1 cellular context compared by ENCODE assay signal in the genomic region with DNA sequence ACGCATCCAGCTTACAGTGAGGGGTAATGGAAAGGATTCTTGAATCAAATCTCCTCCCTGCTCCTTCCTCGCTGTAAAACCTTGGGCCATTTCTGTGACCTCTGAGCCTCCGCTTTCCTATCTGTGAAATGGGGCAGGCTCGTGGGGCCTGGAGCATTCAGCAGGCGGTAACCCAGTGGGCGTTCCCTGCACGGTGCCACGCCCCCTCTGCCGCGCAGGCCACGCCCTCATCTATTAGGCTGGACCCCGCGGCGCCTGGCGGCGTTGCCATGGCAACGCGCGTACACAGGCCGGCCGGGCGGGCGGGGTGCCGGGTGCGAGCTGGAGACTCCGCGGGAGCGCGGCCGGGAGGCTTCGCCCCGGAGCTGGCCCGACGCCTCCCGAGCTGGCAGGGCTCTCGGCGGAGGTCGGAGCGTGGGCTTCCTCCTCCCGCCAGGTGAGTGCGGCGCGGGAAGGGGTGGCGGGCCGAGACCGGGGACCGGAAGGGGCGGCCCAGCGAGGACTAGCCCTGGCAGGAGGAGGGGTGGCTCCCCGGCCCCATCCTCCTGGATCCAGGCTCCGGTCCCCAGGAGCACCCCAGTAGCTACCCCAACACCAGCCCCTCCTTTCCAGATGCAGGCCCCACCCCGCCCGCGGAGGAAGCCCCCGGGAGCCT.
TF ChIP-seq lines count a peak whose summit lies in the region.

Gene FHAD1, plus strand, starts transcription at position 264 of the 655 bp plus-strand sequence. CDS start 4,562 bp downstream, outside the sequence.

TF ChIP-seq in GM23338, 12 proteins besides CTCF, POLR2A, EP300 and RAD21 (continued from another document):
- no peak for TF ChIP-seq ZNF462 (CRISPR knock-in tag; IDR thresholded peaks at IDR 0.05)
- no peak for TF ChIP-seq STAT1 (IDR thresholded peaks at IDR 0.05; ENCODE audit: unreplicated experiment)
- TF ChIP-seq ETS1 (IDR thresholded peaks at IDR 0.05), result no peak
- TF ChIP-seq POLR2AphosphoS5 (IDR thresholded peaks at IDR 0.05; ENCODE audit: low read depth), result no peak
- TF ChIP-seq NANOG (IDR thresholded peaks at IDR 0.05; ENCODE audit: borderline replicate concordance), result no peak
- no peak for TF ChIP-seq ZNF114 (CRISPR knock-in tag; IDR thresholded peaks at IDR 0.05)
- no peak for TF ChIP-seq EZH2 (IDR thresholded peaks at IDR 0.05; ENCODE audit: low read depth, unreplicated experiment)
- TF ChIP-seq, protein P1, sequence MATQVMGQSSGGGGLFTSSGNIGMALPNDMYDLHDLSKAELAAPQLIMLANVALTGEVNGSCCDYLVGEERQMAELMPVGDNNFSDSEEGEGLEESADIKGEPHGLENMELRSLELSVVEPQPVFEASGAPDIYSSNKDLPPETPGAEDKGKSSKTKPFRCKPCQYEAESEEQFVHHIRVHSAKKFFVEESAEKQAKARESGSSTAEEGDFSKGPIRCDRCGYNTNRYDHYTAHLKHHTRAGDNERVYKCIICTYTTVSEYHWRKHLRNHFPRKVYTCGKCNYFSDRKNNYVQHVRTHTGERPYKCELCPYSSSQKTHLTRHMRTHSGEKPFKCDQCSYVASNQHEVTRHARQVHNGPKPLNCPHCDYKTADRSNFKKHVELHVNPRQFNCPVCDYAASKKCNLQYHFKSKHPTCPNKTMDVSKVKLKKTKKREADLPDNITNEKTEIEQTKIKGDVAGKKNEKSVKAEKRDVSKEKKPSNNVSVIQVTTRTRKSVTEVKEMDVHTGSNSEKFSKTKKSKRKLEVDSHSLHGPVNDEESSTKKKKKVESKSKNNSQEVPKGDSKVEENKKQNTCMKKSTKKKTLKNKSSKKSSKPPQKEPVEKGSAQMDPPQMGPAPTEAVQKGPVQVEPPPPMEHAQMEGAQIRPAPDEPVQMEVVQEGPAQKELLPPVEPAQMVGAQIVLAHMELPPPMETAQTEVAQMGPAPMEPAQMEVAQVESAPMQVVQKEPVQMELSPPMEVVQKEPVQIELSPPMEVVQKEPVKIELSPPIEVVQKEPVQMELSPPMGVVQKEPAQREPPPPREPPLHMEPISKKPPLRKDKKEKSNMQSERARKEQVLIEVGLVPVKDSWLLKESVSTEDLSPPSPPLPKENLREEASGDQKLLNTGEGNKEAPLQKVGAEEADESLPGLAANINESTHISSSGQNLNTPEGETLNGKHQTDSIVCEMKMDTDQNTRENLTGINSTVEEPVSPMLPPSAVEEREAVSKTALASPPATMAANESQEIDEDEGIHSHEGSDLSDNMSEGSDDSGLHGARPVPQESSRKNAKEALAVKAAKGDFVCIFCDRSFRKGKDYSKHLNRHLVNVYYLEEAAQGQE (IDR thresholded peaks at IDR 0.05; ENCODE audit: unreplicated experiment), result no peak
- TF ChIP-seq ZNF331 (CRISPR knock-in tag; IDR thresholded peaks at IDR 0.05; ENCODE audit: low read depth), result no peak
